ENCODE assay signal across 1 cellular context in the genomic region with DNA sequence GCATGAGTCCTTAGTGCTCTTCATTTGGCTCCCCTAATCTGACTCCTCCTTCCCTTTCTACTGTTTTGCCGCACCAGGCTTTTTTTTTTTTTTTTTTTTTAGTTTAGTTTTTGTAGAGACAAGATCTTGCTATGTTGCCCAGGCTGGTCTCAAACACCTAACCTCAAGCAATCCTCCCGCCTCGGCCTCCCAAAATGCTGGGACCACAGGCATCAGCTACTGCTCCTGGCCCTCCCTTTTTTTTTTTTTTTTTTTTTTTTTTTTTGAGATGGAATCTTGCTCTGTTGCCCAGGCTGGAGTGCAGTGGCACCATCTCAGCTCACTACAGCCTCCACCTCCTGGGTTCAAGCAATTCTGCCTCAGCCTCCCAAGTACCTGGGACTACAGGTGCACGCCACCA.
TF ChIP-seq lines count a peak whose summit lies in the region.

No MANE protein-coding gene starts in this region.

TF ChIP-seq in HEK293T, 16 proteins besides CTCF, POLR2A, EP300 and RAD21:
- 0 out of 2 replicates have a peak, but pooled peaks have one; percentile 30 for TF ChIP-seq ZNF384 (IDR thresholded peaks at IDR 0.05)
